In genomic region chr15:67011620-67012005, GRCh38 we compare ENCODE assay signal across 25 cellular contexts. TPM values are rescaled to one million over a fixed set of nuclear protein-coding genes. Genes with fewer than 3 reads are reported as not detected.
DNase-seq lines count a peak whose midpoint lies in the region; ATAC-seq, FAIRE-seq and TF ChIP-seq lines count a peak whose summit lies in the region.
"Had no signal": no experiment of that assay in that cellular context is flagged by ENCODE, and none has a peak within 500 bp of the region (broad histone marks: within the 10 kb centered on the region; RNA-seq: fewer than 3 reads in every experiment).

No MANE protein-coding gene starts in this region.

- BruUV-seq in K562 (replicated peaks; lab: Mats Ljungman, UMichigan) (no TSS peak), HepG2 (replicated peaks; lab: Mats Ljungman, UMichigan) (no TSS peak)

- H3K27me3 Mint-ChIP-seq in neural progenitor cell (ENCODE audit: insufficient read depth, low read depth) = peaks cover 12% of the 10 kb centered on the region

- TF ChIP-seq RAD21 in K562 (CRISPR knock-in tag; conservative IDR thresholded peaks at IDR 0.05 in 1 of 2, IDR thresholded peaks at IDR 0.05 in 1 of 2) (no peak), HepG2 (CRISPR knock-in tag; IDR thresholded peaks at IDR 0.05) (no peak)

- no peak overlapping the region for H3K4me3 Mint-ChIP-seq in neural progenitor cell
- H3K4me3 Mint-ChIP-seq: B cell; CD14-positive monocyte; CD8-positive, alpha-beta memory T cell had no signal

- H3K9me3 Mint-ChIP-seq in neural progenitor cell = peaks cover 3% of the 10 kb centered on the region
- H3K9me3 Mint-ChIP-seq: CD14-positive monocyte; CD8-positive, alpha-beta memory T cell had no signal

- peaks cover 0 to 5% (median 0%) of the 10 kb centered on the region in 11 experiments; a peak in 1 of 22 replicates for H3K9me3 ChIP-seq in BLaER1 treated with 17β-estradiol and CSF1 and Interleukin-3, amounts not matched to agents 10 nM and 100 nM (replicated peaks in 1 of 11)
- H3K9me3 ChIP-seq in K562 (replicated peaks; ENCODE audit: control insufficient read depth, insufficient read depth, low read depth, low read length) (no peaks in the 10 kb centered on the region), HepG2 (ENCODE audit: low read length) (no peaks in the 10 kb centered on the region), neural progenitor cell (ENCODE audit: low read depth) (no peaks in the 10 kb centered on the region)

- no peak for ATAC-seq in K562
- no peak for ATAC-seq in HepG2
- no peak for ATAC-seq in GM18498 (IDR thresholded peaks at IDR 0.05; ENCODE audit: unreplicated experiment)
- ATAC-seq: GM12878 had no signal

- H3K4me2 ChIP-seq in BLaER1 treated with 17β-estradiol and CSF1 and Interleukin-3, amounts not matched to agents 10 nM and 100 nM = peak overlapping the region in 4 of 11 experiments; percentile 7 to 73 (median 24); a peak in 5 of 22 replicates
- H3K4me2 ChIP-seq in K562 (ENCODE audit: insufficient read depth, low read length) = no peak overlapping the region
- H3K4me2 ChIP-seq in HepG2 (ENCODE audit: low read depth, low read length) = 0 out of 2 replicates have a peak overlapping the region, but pooled peaks have one; percentile 10
- H3K4me2 ChIP-seq in neural progenitor cell = no peak overlapping the region
- H3K4me2 ChIP-seq: KMS-11 had no signal

- intact Hi-C loops in K562 (cut with micrococcal nuclease) = no loop called here
- intact Hi-C loops in HepG2 (cut with micrococcal nuclease; ENCODE audit: unreplicated experiment) = no loop called here

- no peaks in the 10 kb centered on the region for H3K27me3 ChIP-seq in BLaER1 treated with 17β-estradiol and CSF1 and Interleukin-3, amounts not matched to agents 10 nM and 100 nM
- H3K27me3 ChIP-seq in K562 (ENCODE audit: control insufficient read depth in 2 of 2, insufficient read depth in 2 of 2, low read length in 2 of 2) (no peaks in the 10 kb centered on the region), HepG2 (ENCODE audit: control insufficient read depth in 1 of 2, insufficient read depth in 2 of 2, low read length in 2 of 2) (no peaks in the 10 kb centered on the region), neural progenitor cell (no peaks in the 10 kb centered on the region)

- H2AFZ ChIP-seq in K562 (ENCODE audit: low read depth, low read length) (peak overlapping the region; percentile 3; the same call in 1 of the 2 replicates), HepG2 (ENCODE audit: low read length) (no peak overlapping the region), neural progenitor cell (replicated peaks) (peak overlapping the region; percentile 77)

- TF ChIP-seq CTCF in K562 (IDR thresholded peaks at IDR 0.05 in 2 of 3, conservative IDR thresholded peaks at IDR 0.05 in 1 of 3; ENCODE audit: insufficient read depth in 2 of 3, low read depth in 1 of 3, low read length in 3 of 3) (no peak), HepG2 (CRISPR knock-in tag; IDR thresholded peaks at IDR 0.05) (no peak), neural progenitor cell (IDR thresholded peaks at IDR 0.05) (no peak)

- H3K9ac ChIP-seq in BLaER1 treated with 17β-estradiol and CSF1 and Interleukin-3, amounts not matched to agents 10 nM and 100 nM = no peak overlapping the region
- H3K9ac ChIP-seq in K562 (ENCODE audit: insufficient read depth in 1 of 2, low read depth in 2 of 2, low read length in 2 of 2) (no peak overlapping the region), HepG2 (ENCODE audit: insufficient read depth, low read depth, low read length) (no peak overlapping the region), neural progenitor cell (no peak overlapping the region)
- H3K9ac ChIP-seq: KMS-11 had no signal

- CTCF ChIA-PET in K562 (lab: Yijun Ruan, JAX; ENCODE audit: low intra/inter-chr PET ratio) (no interaction called here), HepG2 (lab: Yijun Ruan, JAX; ENCODE audit: low intra/inter-chr PET ratio, low total read pairs) (no interaction called here)

- H3F3A ChIP-seq in neural progenitor cell (ENCODE audit: low read depth) = peaks cover 5% of the 10 kb centered on the region

- H3K36me3 Mint-ChIP-seq in neural progenitor cell = no peaks in the 10 kb centered on the region
- H3K36me3 Mint-ChIP-seq: CD14-positive monocyte; CD8-positive, alpha-beta memory T cell had no signal

- WGBS in K562 (ENCODE audit: insufficient coverage, low coverage, missing lambda C conversion rate) = 50% methylated on average over 6 of the region's 6 CpGs
- 65% methylated on average over 6 of the region's 6 CpGs for WGBS in HepG2 (ENCODE audit: low lambda C conversion rate)

- no peaks in the 10 kb centered on the region for H3K79me2 ChIP-seq in K562 (ENCODE audit: control insufficient read depth, insufficient read depth, low read length)
- H3K79me2 ChIP-seq in HepG2 (ENCODE audit: insufficient read depth, low read length) = no peaks in the 10 kb centered on the region
- no peaks in the 10 kb centered on the region for H3K79me2 ChIP-seq in neural progenitor cell (ENCODE audit: low read depth)

- H3K4me1 ChIP-seq in BLaER1 treated with 17β-estradiol and CSF1 and Interleukin-3, amounts not matched to agents 10 nM and 100 nM = peaks cover 18 to 85% (median 44%) of the 10 kb centered on the region in 10 experiments
- peaks cover 4 to 5% of the 10 kb centered on the region in 2 experiments; a peak in 3 of 5 replicates for H3K4me1 ChIP-seq in K562 (replicated peaks in 1 of 2; ENCODE audit: control insufficient read depth in 2 of 2, insufficient read depth in 2 of 2, low read length in 2 of 2)
- peaks cover 32% of the 10 kb centered on the region for H3K4me1 ChIP-seq in HepG2 (ENCODE audit: insufficient read depth, low read length)
- peaks cover 24% of the 10 kb centered on the region for H3K4me1 ChIP-seq in neural progenitor cell

- no peak for DNase-seq in K562 (ENCODE audit: extremely low read depth in 1 of 4, low spot score in 3 of 4)
- DNase-seq in HepG2 (ENCODE audit: low spot score) = no peak
- no peak for DNase-seq in neural progenitor cell (ENCODE audit: low spot score)
- DNase-seq in GM12891 (ENCODE audit: insufficient read length, low spot score) = no peak
- no peak for DNase-seq in HT-29 (ENCODE audit: low spot score)
- no peak for DNase-seq in NCI-H748 (lab: John Stamatoyannopoulos, UW; ENCODE audit: unreplicated experiment)
- DNase-seq: CD8-positive, alpha-beta memory T cell; DMS 273 treated with DMSO at 0.1 percent for 48 hours; DMS79; GDM1; NCI-H1048; NCI-H1694 treated with DMSO at 0.1 percent for 48 hours; NCI-H2081 treated with DMSO at 0.1 percent for 48 hours; NCI-H2171; NCI-H524; NCI-H774 had no signal

- H3K4me3 ChIP-seq in BLaER1 treated with 17β-estradiol and CSF1 and Interleukin-3, amounts not matched to agents 10 nM and 100 nM = no peak overlapping the region
- no peak overlapping the region for H3K4me3 ChIP-seq in K562
- no peak overlapping the region for H3K4me3 ChIP-seq in HepG2 (replicated peaks in 1 of 3; ENCODE audit: insufficient read depth in 1 of 3, low read depth in 2 of 3, low read length in 3 of 3)
- no peak overlapping the region for H3K4me3 ChIP-seq in neural progenitor cell
- H3K4me3 ChIP-seq: GM12878 had no signal

- in situ Hi-C loops in K562 (cut with MboI) (no loop called here), HepG2 (cut with HindIII; ENCODE audit: extremely low pct_ligation_motif_present, low pct_unique_long_range_greater_than_20kb) (no loop called here)

- H3K9me1 ChIP-seq in K562 (ENCODE audit: control insufficient read depth, insufficient read depth, low read length) = no peaks in the 10 kb centered on the region

- FAIRE-seq in K562 (lab: Jason Lieb, UNC) (no peak), HepG2 (lab: Jason Lieb, UNC) (no peak), GM12891 (lab: Jason Lieb, UNC) (no peak)
- FAIRE-seq: GM12878, GM19239 had no signal

- POLR2A ChIA-PET in K562 (lab: Yijun Ruan, JAX) = interaction anchor here (0.7 to 1.5 kb wide), 3 partner anchors 9 to 16 kb away, joined by 3 to 5 read pairs (median 3); no protein-coding TSS in a partner anchor
- POLR2A ChIA-PET in HepG2 (lab: Yijun Ruan, JAX) = interaction anchor here (1.3 to 1.8 kb wide), 3 partner anchors 52 to 56 kb away, joined by 3 to 5 read pairs (median 4); partner anchors contain the start of gene SMAD3

- TF ChIP-seq EP300 in K562 (IDR thresholded peaks at IDR 0.05; ENCODE audit: low read length) (no peak), HepG2 (IDR thresholded peaks at IDR 0.05; ENCODE audit: low read depth in 2 of 2, low read length in 2 of 2) (no peak), HepG2 (CRISPR knock-in tag; IDR thresholded peaks at IDR 0.05; ENCODE audit: borderline replicate concordance) (no peak)

- no peaks in the 10 kb centered on the region for H4K20me1 ChIP-seq in BLaER1 treated with 17β-estradiol and CSF1 and Interleukin-3, amounts not matched to agents 10 nM and 100 nM
- H4K20me1 ChIP-seq in K562 (replicated peaks; ENCODE audit: control insufficient read depth, insufficient read depth, low read length) (no peaks in the 10 kb centered on the region), HepG2 (ENCODE audit: insufficient read depth, low read length) (no peaks in the 10 kb centered on the region; the same call in 1 of the 2 replicates), neural progenitor cell (ENCODE audit: low read depth) (no peaks in the 10 kb centered on the region)

- TF ChIP-seq POLR2A in K562 (conservative IDR thresholded peaks at IDR 0.05) (no peak), HepG2 (IDR thresholded peaks at IDR 0.05; ENCODE audit: insufficient read depth in 1 of 2, low read depth in 2 of 2, low read length in 2 of 2) (no peak), GM12891 (IDR thresholded peaks at IDR 0.05; ENCODE audit: low read depth, low read length) (no peak)

- peak overlapping the region in 6 of 11 experiments; percentile 7 to 46 (median 17); a peak in 4 of 22 replicates for H3K27ac ChIP-seq in BLaER1 treated with 17β-estradiol and CSF1 and Interleukin-3, amounts not matched to agents 10 nM and 100 nM
- no peak overlapping the region for H3K27ac ChIP-seq in K562 (ENCODE audit: extremely low read depth, low read depth, low read length)
- no peak overlapping the region for H3K27ac ChIP-seq in HepG2 (ENCODE audit: extremely low read length, insufficient read depth, low read length)
- no peak overlapping the region for H3K27ac ChIP-seq in neural progenitor cell
- H3K27ac ChIP-seq: 22Rv1, HL-60, KMS-11 had no signal

- peaks cover 35% of the 10 kb centered on the region for H3K4me1 Mint-ChIP-seq in neural progenitor cell
- H3K4me1 Mint-ChIP-seq: B cell had no signal

- H3K36me3 ChIP-seq in BLaER1 treated with 17β-estradiol and CSF1 and Interleukin-3, amounts not matched to agents 10 nM and 100 nM = no peaks in the 10 kb centered on the region
- H3K36me3 ChIP-seq in K562 (ENCODE audit: control insufficient read depth, insufficient read depth, low read length) (no peaks in the 10 kb centered on the region), HepG2 (replicated peaks in 1 of 2; ENCODE audit: control insufficient read depth in 1 of 2, insufficient read depth in 2 of 2, low read length in 2 of 2) (no peaks in the 10 kb centered on the region; a peak in 3 of 5 replicates), neural progenitor cell (no peaks in the 10 kb centered on the region)

- H3K27ac Mint-ChIP-seq in neural progenitor cell = no peak overlapping the region
- H3K27ac Mint-ChIP-seq: B cell, CD14-positive monocyte had no signal

RNA-seq across cellular contexts. Expression of gene SMAD3, which starts 53.8 kb away (rescaled TPM):
- total RNA-seq in K562 (2011; cell fraction: chromatin; rRNA removed; ENCODE audit: low replicate concordance) = 61.6 and 88.8 TPM in 2 replicates
- 33.5 and 35.9 TPM in 2 replicates for total RNA-seq in K562 (2011; cell fraction: nucleolus; rRNA removed)
- total RNA-seq in K562 (2011; cell fraction: nucleoplasm; rRNA removed) = 44.2 and 72.8 TPM in 2 replicates
- 11.1 and 11.9 TPM in 2 replicates for total RNA-seq in K562 (2014; rRNA removed)
- total RNA-seq in K562 (2014; rRNA removed; fragmentation: Illumina TruSeq; extraction: Trizol) = 9.2 and 11.0 TPM in 2 replicates
- 9.1 and 9.6 TPM in 2 replicates for total RNA-seq in K562 (2015; rRNA removed; fragmentation: Illumina TruSeq; extraction: Trizol)
- 24.3 and 30.1 TPM in 2 replicates for total RNA-seq in K562 (2021)
- polyA plus RNA-seq in K562 (2011; rRNA removed) = 14.6 and 22.6 TPM in 2 replicates
- 11.5 and 14.8 TPM in 2 replicates for polyA plus RNA-seq in K562 (2011; cell fraction: cytosol; rRNA removed)
- polyA plus RNA-seq in K562 (2011; cell fraction: nucleus; rRNA removed) = 52.1 and 90.9 TPM in 2 replicates
- polyA plus RNA-seq in K562 (2012) = 17.9 and 20.7 TPM in 2 replicates
- polyA plus RNA-seq in K562 (2014; fragmentation: Illumina TruSeq; extraction: Trizol) = 34.7 and 39.2 TPM in 2 replicates
- 1 to 10 TPM; 4.3 to 5.0 TPM for polyA plus RNA-seq in K562 (2014; fragmentation: Nextera tagmentation; extraction: Ambion mirVana)
- polyA plus RNA-seq in K562 (2014; rRNA removed) = 13.3 and 14.3 TPM in 2 replicates
- 14.9 and 15.1 TPM in 2 replicates for polyA minus RNA-seq in K562 (2011; rRNA and poly(A)+ RNA removed)
- 15.1 and 16.3 TPM in 2 replicates for polyA minus RNA-seq in K562 (2011; cell fraction: cytosol; rRNA and poly(A)+ RNA removed)
- 12.7 and 18.8 TPM in 2 replicates for polyA minus RNA-seq in K562 (2011; cell fraction: nucleus; rRNA and poly(A)+ RNA removed)
- total RNA-seq in HepG2 (2016; rRNA removed; fragmentation: Illumina TruSeq; extraction: Trizol) = 8.6 and 10.0 TPM in 2 replicates
- total RNA-seq in HepG2 (2016; cell fraction: cytosol; rRNA removed; fragmentation: Illumina TruSeq; extraction: Trizol; ENCODE audit: low read depth) = 5.9 and 6.9 TPM in 2 replicates
- total RNA-seq in HepG2 (2016; cell fraction: insoluble cytoplasmic fraction; rRNA removed; fragmentation: Illumina TruSeq; extraction: Trizol) = 8.6 and 9.2 TPM in 2 replicates
- 6.1 and 6.5 TPM in 2 replicates for total RNA-seq in HepG2 (2016; cell fraction: membrane; rRNA removed; fragmentation: Illumina TruSeq; extraction: Trizol)
- 15.6 and 16.8 TPM in 2 replicates for total RNA-seq in HepG2 (2016; cell fraction: nucleus; rRNA removed; fragmentation: Illumina TruSeq; extraction: Trizol)
- 56.3 and 59.1 TPM in 2 replicates for polyA plus RNA-seq in HepG2 (2011; rRNA removed)
- polyA plus RNA-seq in HepG2 (2011; cell fraction: cytosol; rRNA removed) = 15.3 and 17.1 TPM in 2 replicates
- 92.6 and 110 TPM in 2 replicates for polyA plus RNA-seq in HepG2 (2011; cell fraction: nucleus; rRNA removed)
- 27.7 and 30.7 TPM in 2 replicates for polyA plus RNA-seq in HepG2 (2012)
- 0.69 and 1.4 TPM in 2 replicates for polyA plus RNA-seq in HepG2 (2016; cell fraction: cytosol; fragmentation: Illumina TruSeq; extraction: Trizol; ENCODE audit: low read depth)
- polyA plus RNA-seq in HepG2 (2016; cell fraction: insoluble cytoplasmic fraction; fragmentation: Illumina TruSeq; extraction: Trizol; ENCODE audit: low read depth) = 9.8 and 12.0 TPM in 2 replicates
- 2.7 and 3.7 TPM in 2 replicates for polyA plus RNA-seq in HepG2 (2016; cell fraction: membrane; fragmentation: Illumina TruSeq; extraction: Trizol; ENCODE audit: low read depth)
- polyA plus RNA-seq in HepG2 (2016; cell fraction: nucleus; fragmentation: Illumina TruSeq; extraction: Trizol; ENCODE audit: insufficient read depth, low read depth) = 25.8 and 26.1 TPM in 2 replicates
- polyA minus RNA-seq in HepG2 (2011; rRNA and poly(A)+ RNA removed; ENCODE audit: low replicate concordance) = 37.4 and 65.9 TPM in 2 replicates
- 17.8 and 26.2 TPM in 2 replicates for polyA minus RNA-seq in HepG2 (2011; cell fraction: cytosol; rRNA and poly(A)+ RNA removed)
- polyA minus RNA-seq in HepG2 (2011; cell fraction: nucleus; rRNA and poly(A)+ RNA removed) = 43.8 and 50.1 TPM in 2 replicates
- 12.5 and 14.3 TPM in 2 replicates for total RNA-seq in neural progenitor cell (ENCODE audit: low replicate concordance)
- polyA plus RNA-seq in GM12891 (2012; ENCODE audit: low read depth, missing spikeins) = 36.4 TPM
- total RNA-seq in HT-29 (2014; rRNA removed; shearing (Covaris generic)) = 63.5 and 82.5 TPM in 2 replicates

Comparison
In these comparisons a context has a peak if more than half of its experiments do, and no peak if none do; other contexts are left out.
1. H3K27ac ChIP-seq: peak in BLaER1 treated with 17β-estradiol and CSF1 and Interleukin-3, amounts not matched to agents 10 nM and 100 nM (6 of 11); none in K562 (single experiment), HepG2 (single experiment) and neural progenitor cell (single experiment).